ENCODE assay signal across 1 cellular context in the genomic region with DNA sequence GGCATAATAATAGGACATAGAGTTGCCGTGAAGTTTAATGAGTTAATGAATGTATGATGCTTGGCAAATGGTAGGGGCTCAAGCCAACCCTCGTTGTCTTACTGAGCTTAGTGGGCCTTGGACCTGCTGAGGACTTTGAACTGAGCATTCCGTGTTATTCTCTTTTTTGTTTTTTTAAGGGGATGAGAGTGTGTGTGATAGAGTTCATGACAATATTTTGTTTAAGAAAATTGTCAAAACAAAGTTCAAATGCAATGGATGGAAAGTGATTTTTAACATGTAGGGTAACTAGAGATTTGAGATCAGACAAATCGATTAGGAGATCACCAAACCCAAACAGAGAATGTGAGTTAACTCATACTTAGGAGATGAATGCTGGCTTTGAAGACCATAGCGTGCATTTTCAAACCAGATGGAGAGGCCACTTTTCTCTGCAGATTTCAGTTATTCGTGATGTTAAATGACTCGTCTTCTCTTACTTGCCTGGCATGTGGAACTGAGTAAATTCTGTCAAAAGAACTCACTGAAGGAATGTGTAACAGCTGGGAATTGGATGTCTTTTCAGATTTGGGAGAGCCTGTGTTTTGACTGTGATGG.
TF ChIP-seq lines count a peak whose summit lies in the region.

No MANE protein-coding gene starts in this region.

TF ChIP-seq in HepG2, 621 proteins besides CTCF, POLR2A, EP300 and RAD21 (continued from another document and continues in another):
- no peak for TF ChIP-seq FOXP1 (IDR thresholded peaks at IDR 0.05)
- 0 out of 2 replicates have a peak, but pooled peaks have one; percentile 31 for TF ChIP-seq FOXP1 (CRISPR knock-in tag; IDR thresholded peaks at IDR 0.05)
- peak; percentile 49; the same call in 1 of the 2 replicates for TF ChIP-seq SALL1 (CRISPR knock-in tag; IDR thresholded peaks at IDR 0.05)
- peak; percentile 78 for TF ChIP-seq RARA (CRISPR knock-in tag; IDR thresholded peaks at IDR 0.05)
- TF ChIP-seq HNF4A (CRISPR knock-in tag; IDR thresholded peaks at IDR 0.05), result peak; percentile 86
- 0 out of 2 replicates have a peak, but pooled peaks have one; percentile 14 for TF ChIP-seq KAT8 (CRISPR knock-in tag; IDR thresholded peaks at IDR 0.05)
- TF ChIP-seq GATAD2A (CRISPR knock-in tag; IDR thresholded peaks at IDR 0.05), result peak; percentile 81; the same call in 1 of the 2 replicates
- TF ChIP-seq, protein P1, sequence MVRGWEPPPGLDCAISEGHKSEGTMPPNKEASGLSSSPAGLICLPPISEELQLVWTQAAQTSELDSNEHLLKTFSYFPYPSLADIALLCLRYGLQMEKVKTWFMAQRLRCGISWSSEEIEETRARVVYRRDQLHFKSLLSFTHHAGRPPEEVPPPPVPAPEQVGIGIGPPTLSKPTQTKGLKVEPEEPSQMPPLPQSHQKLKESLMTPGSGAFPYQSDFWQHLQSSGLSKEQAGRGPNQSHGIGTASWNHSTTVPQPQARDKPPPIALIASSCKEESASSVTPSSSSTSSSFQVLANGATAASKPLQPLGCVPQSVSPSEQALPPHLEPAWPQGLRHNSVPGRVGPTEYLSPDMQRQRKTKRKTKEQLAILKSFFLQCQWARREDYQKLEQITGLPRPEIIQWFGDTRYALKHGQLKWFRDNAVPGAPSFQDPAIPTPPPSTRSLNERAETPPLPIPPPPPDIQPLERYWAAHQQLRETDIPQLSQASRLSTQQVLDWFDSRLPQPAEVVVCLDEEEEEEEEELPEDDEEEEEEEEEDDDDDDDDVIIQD (CRISPR knock-in tag; IDR thresholded peaks at IDR 0.05; ENCODE audit: low read depth), result 0 out of 2 replicates have a peak, but pooled peaks have one; percentile 31
- peak; percentile 41; the same call in 1 of the 2 replicates for TF ChIP-seq ZNF644 (CRISPR knock-in tag; IDR thresholded peaks at IDR 0.05; ENCODE audit: low read depth)
- TF ChIP-seq HNRNPK (IDR thresholded peaks at IDR 0.05; ENCODE audit: low read depth, low read length, poor library complexity, severe bottlenecking), result no peak
- TF ChIP-seq RFXAP (CRISPR knock-in tag; IDR thresholded peaks at IDR 0.05; ENCODE audit: borderline replicate concordance), result no peak
- 0 out of 2 replicates have a peak, but pooled peaks have one; percentile 5 for TF ChIP-seq TCF7 (IDR thresholded peaks at IDR 0.05; ENCODE audit: low read depth)
- no peak for TF ChIP-seq THYN1 (CRISPR knock-in tag; IDR thresholded peaks at IDR 0.05; ENCODE audit: borderline replicate concordance, low read depth)
- peak; percentile 55; the same call in 1 of the 2 replicates for TF ChIP-seq FOXJ3 (CRISPR knock-in tag; IDR thresholded peaks at IDR 0.05; ENCODE audit: borderline replicate concordance)
- TF ChIP-seq ZNF251 (CRISPR knock-in tag; IDR thresholded peaks at IDR 0.05), result no peak
- no peak for TF ChIP-seq HDAC6 (IDR thresholded peaks at IDR 0.05; ENCODE audit: low read depth, low read length)
- TF ChIP-seq, protein P2, sequence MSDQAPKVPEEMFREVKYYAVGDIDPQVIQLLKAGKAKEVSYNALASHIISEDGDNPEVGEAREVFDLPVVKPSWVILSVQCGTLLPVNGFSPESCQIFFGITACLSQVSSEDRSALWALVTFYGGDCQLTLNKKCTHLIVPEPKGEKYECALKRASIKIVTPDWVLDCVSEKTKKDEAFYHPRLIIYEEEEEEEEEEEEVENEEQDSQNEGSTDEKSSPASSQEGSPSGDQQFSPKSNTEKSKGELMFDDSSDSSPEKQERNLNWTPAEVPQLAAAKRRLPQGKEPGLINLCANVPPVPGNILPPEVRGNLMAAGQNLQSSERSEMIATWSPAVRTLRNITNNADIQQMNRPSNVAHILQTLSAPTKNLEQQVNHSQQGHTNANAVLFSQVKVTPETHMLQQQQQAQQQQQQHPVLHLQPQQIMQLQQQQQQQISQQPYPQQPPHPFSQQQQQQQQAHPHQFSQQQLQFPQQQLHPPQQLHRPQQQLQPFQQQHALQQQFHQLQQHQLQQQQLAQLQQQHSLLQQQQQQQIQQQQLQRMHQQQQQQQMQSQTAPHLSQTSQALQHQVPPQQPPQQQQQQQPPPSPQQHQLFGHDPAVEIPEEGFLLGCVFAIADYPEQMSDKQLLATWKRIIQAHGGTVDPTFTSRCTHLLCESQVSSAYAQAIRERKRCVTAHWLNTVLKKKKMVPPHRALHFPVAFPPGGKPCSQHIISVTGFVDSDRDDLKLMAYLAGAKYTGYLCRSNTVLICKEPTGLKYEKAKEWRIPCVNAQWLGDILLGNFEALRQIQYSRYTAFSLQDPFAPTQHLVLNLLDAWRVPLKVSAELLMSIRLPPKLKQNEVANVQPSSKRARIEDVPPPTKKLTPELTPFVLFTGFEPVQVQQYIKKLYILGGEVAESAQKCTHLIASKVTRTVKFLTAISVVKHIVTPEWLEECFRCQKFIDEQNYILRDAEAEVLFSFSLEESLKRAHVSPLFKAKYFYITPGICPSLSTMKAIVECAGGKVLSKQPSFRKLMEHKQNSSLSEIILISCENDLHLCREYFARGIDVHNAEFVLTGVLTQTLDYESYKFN (CRISPR knock-in tag; conservative IDR thresholded peaks at IDR 0.05), result peak; percentile 79
- no peak for TF ChIP-seq RORA (CRISPR knock-in tag; IDR thresholded peaks at IDR 0.05)
- peak; percentile 81 for TF ChIP-seq ONECUT2 (CRISPR knock-in tag; IDR thresholded peaks at IDR 0.05)
- TF ChIP-seq, protein P3, sequence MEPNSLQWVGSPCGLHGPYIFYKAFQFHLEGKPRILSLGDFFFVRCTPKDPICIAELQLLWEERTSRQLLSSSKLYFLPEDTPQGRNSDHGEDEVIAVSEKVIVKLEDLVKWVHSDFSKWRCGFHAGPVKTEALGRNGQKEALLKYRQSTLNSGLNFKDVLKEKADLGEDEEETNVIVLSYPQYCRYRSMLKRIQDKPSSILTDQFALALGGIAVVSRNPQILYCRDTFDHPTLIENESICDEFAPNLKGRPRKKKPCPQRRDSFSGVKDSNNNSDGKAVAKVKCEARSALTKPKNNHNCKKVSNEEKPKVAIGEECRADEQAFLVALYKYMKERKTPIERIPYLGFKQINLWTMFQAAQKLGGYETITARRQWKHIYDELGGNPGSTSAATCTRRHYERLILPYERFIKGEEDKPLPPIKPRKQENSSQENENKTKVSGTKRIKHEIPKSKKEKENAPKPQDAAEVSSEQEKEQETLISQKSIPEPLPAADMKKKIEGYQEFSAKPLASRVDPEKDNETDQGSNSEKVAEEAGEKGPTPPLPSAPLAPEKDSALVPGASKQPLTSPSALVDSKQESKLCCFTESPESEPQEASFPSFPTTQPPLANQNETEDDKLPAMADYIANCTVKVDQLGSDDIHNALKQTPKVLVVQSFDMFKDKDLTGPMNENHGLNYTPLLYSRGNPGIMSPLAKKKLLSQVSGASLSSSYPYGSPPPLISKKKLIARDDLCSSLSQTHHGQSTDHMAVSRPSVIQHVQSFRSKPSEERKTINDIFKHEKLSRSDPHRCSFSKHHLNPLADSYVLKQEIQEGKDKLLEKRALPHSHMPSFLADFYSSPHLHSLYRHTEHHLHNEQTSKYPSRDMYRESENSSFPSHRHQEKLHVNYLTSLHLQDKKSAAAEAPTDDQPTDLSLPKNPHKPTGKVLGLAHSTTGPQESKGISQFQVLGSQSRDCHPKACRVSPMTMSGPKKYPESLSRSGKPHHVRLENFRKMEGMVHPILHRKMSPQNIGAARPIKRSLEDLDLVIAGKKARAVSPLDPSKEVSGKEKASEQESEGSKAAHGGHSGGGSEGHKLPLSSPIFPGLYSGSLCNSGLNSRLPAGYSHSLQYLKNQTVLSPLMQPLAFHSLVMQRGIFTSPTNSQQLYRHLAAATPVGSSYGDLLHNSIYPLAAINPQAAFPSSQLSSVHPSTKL (CRISPR knock-in tag; IDR thresholded peaks at IDR 0.05), result peak; percentile 75
- no peak for TF ChIP-seq ZNF563 (CRISPR knock-in tag; IDR thresholded peaks at IDR 0.05)
- TF ChIP-seq, protein P4, sequence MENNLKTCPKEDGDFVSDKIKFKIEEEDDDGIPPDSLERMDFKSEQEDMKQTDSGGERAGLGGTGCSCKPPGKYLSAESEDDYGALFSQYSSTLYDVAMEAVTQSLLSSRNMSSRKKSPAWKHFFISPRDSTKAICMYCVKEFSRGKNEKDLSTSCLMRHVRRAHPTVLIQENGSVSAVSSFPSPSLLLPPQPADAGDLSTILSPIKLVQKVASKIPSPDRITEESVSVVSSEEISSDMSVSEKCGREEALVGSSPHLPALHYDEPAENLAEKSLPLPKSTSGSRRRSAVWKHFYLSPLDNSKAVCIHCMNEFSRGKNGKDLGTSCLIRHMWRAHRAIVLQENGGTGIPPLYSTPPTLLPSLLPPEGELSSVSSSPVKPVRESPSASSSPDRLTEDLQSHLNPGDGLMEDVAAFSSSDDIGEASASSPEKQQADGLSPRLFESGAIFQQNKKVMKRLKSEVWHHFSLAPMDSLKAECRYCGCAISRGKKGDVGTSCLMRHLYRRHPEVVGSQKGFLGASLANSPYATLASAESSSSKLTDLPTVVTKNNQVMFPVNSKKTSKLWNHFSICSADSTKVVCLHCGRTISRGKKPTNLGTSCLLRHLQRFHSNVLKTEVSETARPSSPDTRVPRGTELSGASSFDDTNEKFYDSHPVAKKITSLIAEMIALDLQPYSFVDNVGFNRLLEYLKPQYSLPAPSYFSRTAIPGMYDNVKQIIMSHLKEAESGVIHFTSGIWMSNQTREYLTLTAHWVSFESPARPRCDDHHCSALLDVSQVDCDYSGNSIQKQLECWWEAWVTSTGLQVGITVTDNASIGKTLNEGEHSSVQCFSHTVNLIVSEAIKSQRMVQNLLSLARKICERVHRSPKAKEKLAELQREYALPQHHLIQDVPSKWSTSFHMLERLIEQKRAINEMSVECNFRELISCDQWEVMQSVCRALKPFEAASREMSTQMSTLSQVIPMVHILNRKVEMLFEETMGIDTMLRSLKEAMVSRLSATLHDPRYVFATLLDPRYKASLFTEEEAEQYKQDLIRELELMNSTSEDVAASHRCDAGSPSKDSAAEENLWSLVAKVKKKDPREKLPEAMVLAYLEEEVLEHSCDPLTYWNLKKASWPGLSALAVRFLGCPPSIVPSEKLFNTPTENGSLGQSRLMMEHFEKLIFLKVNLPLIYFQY (CRISPR knock-in tag; IDR thresholded peaks at IDR 0.05; ENCODE audit: borderline replicate concordance), result no peak
- TF ChIP-seq, protein P5, sequence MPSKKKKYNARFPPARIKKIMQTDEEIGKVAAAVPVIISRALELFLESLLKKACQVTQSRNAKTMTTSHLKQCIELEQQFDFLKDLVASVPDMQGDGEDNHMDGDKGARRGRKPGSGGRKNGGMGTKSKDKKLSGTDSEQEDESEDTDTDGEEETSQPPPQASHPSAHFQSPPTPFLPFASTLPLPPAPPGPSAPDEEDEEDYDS (CRISPR knock-in tag; IDR thresholded peaks at IDR 0.05), result no peak
- TF ChIP-seq, protein P6, sequence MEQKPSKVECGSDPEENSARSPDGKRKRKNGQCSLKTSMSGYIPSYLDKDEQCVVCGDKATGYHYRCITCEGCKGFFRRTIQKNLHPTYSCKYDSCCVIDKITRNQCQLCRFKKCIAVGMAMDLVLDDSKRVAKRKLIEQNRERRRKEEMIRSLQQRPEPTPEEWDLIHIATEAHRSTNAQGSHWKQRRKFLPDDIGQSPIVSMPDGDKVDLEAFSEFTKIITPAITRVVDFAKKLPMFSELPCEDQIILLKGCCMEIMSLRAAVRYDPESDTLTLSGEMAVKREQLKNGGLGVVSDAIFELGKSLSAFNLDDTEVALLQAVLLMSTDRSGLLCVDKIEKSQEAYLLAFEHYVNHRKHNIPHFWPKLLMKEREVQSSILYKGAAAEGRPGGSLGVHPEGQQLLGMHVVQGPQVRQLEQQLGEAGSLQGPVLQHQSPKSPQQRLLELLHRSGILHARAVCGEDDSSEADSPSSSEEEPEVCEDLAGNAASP (CRISPR knock-in tag; IDR thresholded peaks at IDR 0.05; ENCODE audit: borderline replicate concordance), result peak; percentile 20; the same call in 1 of the 2 replicates
- TF ChIP-seq ZNF552 (CRISPR knock-in tag; IDR thresholded peaks at IDR 0.05; ENCODE audit: borderline replicate concordance), result 0 out of 2 replicates have a peak, but pooled peaks have one; percentile 41
- TF ChIP-seq RXRB (CRISPR knock-in tag; IDR thresholded peaks at IDR 0.05; ENCODE audit: borderline replicate concordance), result no peak
- TF ChIP-seq SAP130 (CRISPR knock-in tag; IDR thresholded peaks at IDR 0.05; ENCODE audit: low read depth), result peak; percentile 15; the same call in 1 of the 2 replicates
- TF ChIP-seq E2F1 (CRISPR knock-in tag; IDR thresholded peaks at IDR 0.05), result no peak
- 0 out of 2 replicates have a peak, but pooled peaks have one; percentile 22 for TF ChIP-seq PPARG (CRISPR knock-in tag; conservative IDR thresholded peaks at IDR 0.05)
- TF ChIP-seq, protein P7, sequence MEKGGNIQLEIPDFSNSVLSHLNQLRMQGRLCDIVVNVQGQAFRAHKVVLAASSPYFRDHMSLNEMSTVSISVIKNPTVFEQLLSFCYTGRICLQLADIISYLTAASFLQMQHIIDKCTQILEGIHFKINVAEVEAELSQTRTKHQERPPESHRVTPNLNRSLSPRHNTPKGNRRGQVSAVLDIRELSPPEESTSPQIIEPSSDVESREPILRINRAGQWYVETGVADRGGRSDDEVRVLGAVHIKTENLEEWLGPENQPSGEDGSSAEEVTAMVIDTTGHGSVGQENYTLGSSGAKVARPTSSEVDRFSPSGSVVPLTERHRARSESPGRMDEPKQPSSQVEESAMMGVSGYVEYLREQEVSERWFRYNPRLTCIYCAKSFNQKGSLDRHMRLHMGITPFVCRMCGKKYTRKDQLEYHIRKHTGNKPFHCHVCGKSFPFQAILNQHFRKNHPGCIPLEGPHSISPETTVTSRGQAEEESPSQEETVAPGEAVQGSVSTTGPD (CRISPR knock-in tag; IDR thresholded peaks at IDR 0.05), result no peak
